ENCODE assay signal across 8 cellular contexts in the genomic region with DNA sequence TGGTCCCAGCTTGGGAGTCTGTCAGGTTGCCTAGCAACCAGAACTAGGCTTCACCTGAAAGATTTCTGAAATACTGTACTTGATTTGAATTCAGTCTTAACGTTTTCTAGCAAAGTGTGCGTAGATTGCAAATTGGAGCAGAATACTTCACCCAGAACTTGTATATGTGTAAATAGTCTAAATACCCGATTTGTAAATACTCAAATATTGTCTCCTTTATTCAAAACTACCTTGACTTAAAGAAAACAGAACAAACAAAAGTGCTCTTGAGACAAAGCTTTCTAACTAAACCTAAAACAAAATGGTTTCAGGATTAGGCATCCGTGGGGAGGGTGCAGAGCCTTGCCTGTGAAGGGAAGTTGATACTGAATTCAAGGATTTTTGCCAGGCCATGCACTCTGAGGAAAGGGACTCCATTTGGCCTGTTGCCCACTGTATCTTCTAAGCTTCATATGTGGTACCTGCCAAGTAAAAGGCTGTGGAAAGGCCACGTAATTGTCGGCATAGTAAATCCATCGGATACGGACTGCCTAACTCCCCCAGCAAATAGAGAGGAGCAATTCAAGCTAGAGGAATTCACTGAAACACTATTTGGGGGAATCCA. TPM values are rescaled to one million over a fixed set of nuclear protein-coding genes. Genes with fewer than 3 reads are reported as not detected.
A peak's percentile ranks its signal among the peaks of the same experiment; 100 is the strongest.
DNase-seq lines count a peak whose midpoint lies in the region; ATAC-seq and TF ChIP-seq lines count a peak whose summit lies in the region.

No MANE protein-coding gene starts in this region.

- H3K36me3 ChIP-seq in uterus: no peaks in the 10 kb centered on the region

- peak overlapping the region; percentile 56 to 84 for H3K27ac ChIP-seq in uterus

- H3K27ac Mint-ChIP-seq in memory B cell: peak overlapping the region; percentile 98

- H3K4me1 ChIP-seq in uterus: peaks cover 0 to 11% of the 10 kb centered on the region in 2 donors

- peak overlapping the region; percentile 100 for H3K4me3 Mint-ChIP-seq in memory B cell

- peaks cover 27% of the 10 kb centered on the region for H3K4me1 Mint-ChIP-seq in memory B cell

- peak; percentile 59 for DNase-seq in DMS53 (lab: John Stamatoyannopoulos, UW)
- DNase-seq in NCI-H1105 (lab: John Stamatoyannopoulos, UW): peak; percentile 77
- peak; percentile 44 for DNase-seq in astrocyte of the hippocampus (ENCODE audit: low read depth, low spot score)
- no peak for DNase-seq in memory B cell (ENCODE audit: low spot score in 2 of 2)
- peak; percentile 14 to 28 for DNase-seq in uterus

- H3K27me3 ChIP-seq in uterus: no peaks in the 10 kb centered on the region

- H3K36me3 Mint-ChIP-seq in memory B cell: no peaks in the 10 kb centered on the region

- no peak for ATAC-seq in memory B cell (ENCODE audit: low read depth)
- no peak for ATAC-seq in GM21528 (IDR thresholded peaks at IDR 0.05; ENCODE audit: low FRiP score, unreplicated experiment)
- ATAC-seq in GM21526 (IDR thresholded peaks at IDR 0.05; ENCODE audit: low FRiP score, unreplicated experiment): no peak
- no peak for ATAC-seq in HG02798 (IDR thresholded peaks at IDR 0.05; ENCODE audit: poor library complexity, unreplicated experiment)

- H3K9me3 Mint-ChIP-seq in memory B cell: peaks cover 1% of the 10 kb centered on the region

- peak overlapping the region; percentile 81 to 94 for H3K4me3 ChIP-seq in uterus

- intact Hi-C loops in uterus (cut with DNase I; ENCODE audit: low total_unique reads): no loop called here

- TF ChIP-seq CTCF in uterus (IDR thresholded peaks at IDR 0.05): no peak

- TF ChIP-seq POLR2A in uterus (IDR thresholded peaks at IDR 0.05): no peak

- no peaks in the 10 kb centered on the region for H3K9me3 ChIP-seq in uterus

- H3K27me3 Mint-ChIP-seq in memory B cell: peaks cover 2% of the 10 kb centered on the region

RNA-seq across cellular contexts. Expression of gene HMGCS1, which starts 0.7 kb away (rescaled TPM):
- 100 to 1,000 TPM in 1 of 4 donors, 10 to 100 TPM in 2, 1 to 10 TPM in 1; 3.8 to 113 (median 25.4) TPM for total RNA-seq in uterus

Comparison
In these comparisons a context has a peak if more than half of its experiments do, and no peak if none do; other contexts are left out.
1. DNase-seq: peak in DMS53 (single experiment), NCI-H1105 (single experiment), astrocyte of the hippocampus (single experiment) and uterus (2 of 2); none in memory B cell (0 of 2).